ENCODE assay signal across 8 cellular contexts in genomic region chr9:135907006-135907434, GRCh38. TPM values are rescaled to one million over a fixed set of nuclear protein-coding genes. Genes with fewer than 3 reads are reported as not detected.
DNase-seq lines count a peak whose midpoint lies in the region; ATAC-seq, FAIRE-seq and TF ChIP-seq lines count a peak whose summit lies in the region.

No MANE protein-coding gene starts in this region.

- peaks cover 37% of the 10 kb centered on the region for H3K36me3 Mint-ChIP-seq in activated CD4-positive, alpha-beta T cell treated with anti-CD3 and anti-CD28 coated beads, Interleukin-2, amount 10 ng/mL, durations not matched to agents 7 days and 5 days (ENCODE audit: low read depth)
- peaks cover 24% of the 10 kb centered on the region for H3K36me3 Mint-ChIP-seq in effector memory CD8-positive, alpha-beta T cell (ENCODE audit: insufficient read depth)

- H3K4me2 ChIP-seq in OCI-LY3 (ENCODE audit: low read length) = peak overlapping the region; percentile 24; the same call in 1 of the 2 replicates

- peaks cover 31% of the 10 kb centered on the region for H3K36me3 ChIP-seq in HAP-1 (replicated peaks)
- peaks cover 40% of the 10 kb centered on the region for H3K36me3 ChIP-seq in OCI-LY3 (replicated peaks; ENCODE audit: low read depth, low read length)

- H3K27ac Mint-ChIP-seq in activated CD4-positive, alpha-beta T cell treated with anti-CD3 and anti-CD28 coated beads, Interleukin-2, amount 10 ng/mL, durations not matched to agents 7 days and 5 days = no peak overlapping the region
- no peak overlapping the region for H3K27ac Mint-ChIP-seq in effector memory CD8-positive, alpha-beta T cell

- peaks cover 2% of the 10 kb centered on the region for H3K9me3 Mint-ChIP-seq in activated CD4-positive, alpha-beta T cell treated with anti-CD3 and anti-CD28 coated beads, Interleukin-2, amount 10 ng/mL, durations not matched to agents 7 days and 5 days
- no peaks in the 10 kb centered on the region for H3K9me3 Mint-ChIP-seq in effector memory CD8-positive, alpha-beta T cell

- H3K27ac ChIP-seq in OCI-LY3 (ENCODE audit: low read length) (no peak overlapping the region), skin epidermis (peak overlapping the region in 17 of 21 experiments; percentile 16 to 89 (median 76))

- in situ Hi-C loops in HAP-1 (cut with MboI; ENCODE audit: low sequenced_read_pairs) = no loop called here

- peak overlapping the region; percentile 53; the same call in 1 of the 2 replicates for H3K4me3 ChIP-seq in HAP-1
- H3K4me3 ChIP-seq in OCI-LY3 (ENCODE audit: low read length) = peak overlapping the region; percentile 51; the same call in 1 of the 2 replicates
- H3K4me3 ChIP-seq in fibroblast of the aortic adventitia (ENCODE audit: low read depth, low read length) = peak overlapping the region; percentile 67
- H3K4me3 ChIP-seq in skin epidermis = peak overlapping the region; percentile 49 to 87 (median 61)

- POLR2A ChIA-PET in activated CD4-positive, alpha-beta T cell treated with anti-CD3 and anti-CD28 coated beads, Interleukin-2, amount 10 ng/mL, durations not matched to agents 7 days and 5 days (lab: Charles Lee) = no interaction called here

- H3K4me3 Mint-ChIP-seq in activated CD4-positive, alpha-beta T cell treated with anti-CD3 and anti-CD28 coated beads, Interleukin-2, amount 10 ng/mL, durations not matched to agents 7 days and 5 days = peak overlapping the region; percentile 22
- peak overlapping the region in 1 of 2 donors; percentile 15 for H3K4me3 Mint-ChIP-seq in effector memory CD8-positive, alpha-beta T cell

- peaks cover 7% of the 10 kb centered on the region; the same call in 1 of the 2 replicates for H3K9me3 ChIP-seq in HAP-1
- no peaks in the 10 kb centered on the region for H3K9me3 ChIP-seq in OCI-LY3 (ENCODE audit: insufficient read depth, low read length)

- TF ChIP-seq CTCF in OCI-LY3 (IDR thresholded peaks at IDR 0.05; ENCODE audit: low read depth, low read length) = no peak
- no peak for TF ChIP-seq CTCF in fibroblast of the aortic adventitia (IDR thresholded peaks at IDR 0.05; ENCODE audit: insufficient read depth, low read length)

- H2AFZ ChIP-seq in OCI-LY3 (ENCODE audit: low read depth, low read length) = no peak overlapping the region

- no peaks in the 10 kb centered on the region for H4K20me1 ChIP-seq in OCI-LY3 (ENCODE audit: insufficient read depth, low read length)

- FAIRE-seq in urothelium cell line (lab: Jason Lieb, UNC) = no peak

- CTCF ChIA-PET in activated CD4-positive, alpha-beta T cell treated with anti-CD3 and anti-CD28 coated beads, Interleukin-2, amount 10 ng/mL, durations not matched to agents 7 days and 5 days (lab: Charles Lee) = no interaction called here

- DNase-seq in activated CD4-positive, alpha-beta T cell treated with anti-CD3 and anti-CD28 coated beads, Interleukin-2, amount 10 ng/mL, durations not matched to agents 7 days and 5 days = no peak
- no peak for DNase-seq in activated CD4-positive, alpha-beta T cell treated with anti-CD3 and anti-CD28 coated beads for 1 hour
- peak in 1 of 2 experiments; percentile 61 for DNase-seq in HAP-1 (ENCODE audit: low spot score in 2 of 2)
- no peak for DNase-seq in fibroblast of the aortic adventitia (ENCODE audit: low read depth)
- no peak for DNase-seq in urothelium cell line (ENCODE audit: low spot score)
- DNase-seq in effector memory CD8-positive, alpha-beta T cell = no peak

- H3K4me1 Mint-ChIP-seq in activated CD4-positive, alpha-beta T cell treated with anti-CD3 and anti-CD28 coated beads, Interleukin-2, amount 10 ng/mL, durations not matched to agents 7 days and 5 days = peaks cover 46% of the 10 kb centered on the region
- H3K4me1 Mint-ChIP-seq in effector memory CD8-positive, alpha-beta T cell (ENCODE audit: low read depth in 2 of 2) = peaks cover 38 to 57% of the 10 kb centered on the region in 2 donors

- ATAC-seq in effector memory CD8-positive, alpha-beta T cell (replicated peaks) = no peak

- H3K9ac ChIP-seq in OCI-LY3 (ENCODE audit: low read length) = no peak overlapping the region

- peaks cover 16% of the 10 kb centered on the region for H3K4me1 ChIP-seq in HAP-1
- peaks cover 20% of the 10 kb centered on the region for H3K4me1 ChIP-seq in OCI-LY3 (ENCODE audit: low read length)

- H3K27me3 ChIP-seq in HAP-1 (ENCODE audit: low read depth) = no peaks in the 10 kb centered on the region
- H3K27me3 ChIP-seq in OCI-LY3 (ENCODE audit: low read depth, low read length) = no peaks in the 10 kb centered on the region

- H3K27me3 Mint-ChIP-seq in activated CD4-positive, alpha-beta T cell treated with anti-CD3 and anti-CD28 coated beads, Interleukin-2, amount 10 ng/mL, durations not matched to agents 7 days and 5 days = no peaks in the 10 kb centered on the region
- no peaks in the 10 kb centered on the region for H3K27me3 Mint-ChIP-seq in effector memory CD8-positive, alpha-beta T cell

- H3K79me2 ChIP-seq in OCI-LY3 (ENCODE audit: low read length) = peaks cover 52% of the 10 kb centered on the region

RNA-seq across cellular contexts. Expression of gene CAMSAP1, which starts 0.3 kb away (rescaled TPM):
- 10 to 100 TPM; 20.4 to 22.7 TPM for total RNA-seq in activated CD4-positive, alpha-beta T cell treated with anti-CD3 and anti-CD28 coated beads, Interleukin-2, amount 10 ng/mL, durations not matched to agents 7 days and 5 days
- 15.7 and 26.4 TPM in 2 replicates for total RNA-seq in fibroblast of the aortic adventitia (ENCODE audit: low replicate concordance)

RNA-seq across cellular contexts. Expression of gene UBAC1, which starts 54.2 kb away (rescaled TPM):
- 10 to 100 TPM; 29.7 to 32.6 TPM for total RNA-seq in activated CD4-positive, alpha-beta T cell treated with anti-CD3 and anti-CD28 coated beads, Interleukin-2, amount 10 ng/mL, durations not matched to agents 7 days and 5 days
- total RNA-seq in fibroblast of the aortic adventitia (ENCODE audit: low replicate concordance) = 13.3 and 23.0 TPM in 2 replicates
